ENCODE assay signal across 24 cellular contexts in the genomic region with DNA sequence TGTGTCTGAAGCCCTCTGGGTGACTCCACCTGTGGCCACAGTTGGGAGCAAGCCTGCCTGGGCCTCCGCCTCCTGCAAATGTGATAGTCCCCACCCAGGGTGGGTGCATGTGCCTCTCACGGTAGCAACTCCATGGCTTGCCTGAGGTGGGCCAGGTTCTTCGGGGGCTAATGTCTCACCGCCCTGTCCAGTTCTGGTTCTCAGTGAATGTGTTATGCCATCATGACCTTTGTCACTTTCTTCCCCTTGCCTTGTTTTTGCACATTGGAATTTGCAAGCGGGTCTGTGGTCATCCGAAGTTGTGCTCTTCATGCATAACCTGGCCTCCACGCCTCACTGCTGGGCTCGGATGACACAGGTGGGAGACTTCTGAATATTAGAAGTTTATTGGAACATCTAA. TPM values are rescaled to one million over a fixed set of nuclear protein-coding genes. Genes with fewer than 3 reads are reported as not detected.
"Had no signal": no experiment of that assay in that cellular context is flagged by ENCODE, and none has a peak within 500 bp of the region (broad histone marks: within the 10 kb centered on the region; RNA-seq: fewer than 3 reads in every experiment).

No MANE protein-coding gene starts in this region.

- H3K9me3 Mint-ChIP-seq: activated CD8-positive, alpha-beta T cell treated with anti-CD3 and anti-CD28 coated beads for 36 hours; activated naive CD8-positive, alpha-beta T cell treated with anti-CD3 and anti-CD28 coated beads, Interleukin-2, amount 10 ng/mL, durations not matched to agents 7 days and 5 days had no signal

- ATAC-seq: activated CD4-positive, alpha-beta T cell treated with anti-CD3 and anti-CD28 coated beads for 36 hours; activated CD8-positive, alpha-beta T cell treated with anti-CD3 and anti-CD28 coated beads for 36 hours; Panc1; Right ventricle myocardium inferior had no signal

- H3K27ac Mint-ChIP-seq: activated CD4-positive, alpha-beta T cell treated with anti-CD3 and anti-CD28 coated beads for 36 hours; activated CD8-positive, alpha-beta T cell treated with anti-CD3 and anti-CD28 coated beads for 36 hours; activated naive CD8-positive, alpha-beta T cell treated with anti-CD3 and anti-CD28 coated beads, Interleukin-2, amount 10 ng/mL, durations not matched to agents 7 days and 5 days had no signal

- H3K4me1 Mint-ChIP-seq: activated naive CD8-positive, alpha-beta T cell treated with anti-CD3 and anti-CD28 coated beads, Interleukin-2, amount 10 ng/mL, durations not matched to agents 7 days and 5 days had no signal

- H3K27me3 ChIP-seq: adrenal gland had no signal

- H3K36me3 ChIP-seq: adrenal gland had no signal

- H3K36me3 Mint-ChIP-seq: activated naive CD8-positive, alpha-beta T cell treated with anti-CD3 and anti-CD28 coated beads, Interleukin-2, amount 10 ng/mL, durations not matched to agents 7 days and 5 days had no signal

- DNase-seq: activated CD4-positive, alpha-beta T cell treated with anti-CD3 and anti-CD28 coated beads for 36 hours; activated CD4-positive, alpha-beta T cell treated with anti-CD3 and anti-CD28 coated beads, Interleukin-2, amount 50 U/mL, for 1 hour; activated CD8-positive, alpha-beta memory T cell treated with anti-CD3 and anti-CD28 coated beads, Interleukin-2, amount 50 U/mL, for 4 hours; activated CD8-positive, alpha-beta T cell treated with anti-CD3 and anti-CD28 coated beads for 36 hours; activated naive CD4-positive, alpha-beta T cell treated with anti-CD3 and anti-CD28 coated beads, Interleukin-2, amount 50 U/mL, for 16 hours; activated naive CD8-positive, alpha-beta T cell treated with anti-CD3 and anti-CD28 coated beads, Interleukin-2, amount 10 ng/mL, durations not matched to agents 7 days and 5 days; adrenal gland; anterior cingulate cortex; central memory CD4-positive, alpha-beta T cell; NCI-H1092; NCI-H1417; NCI-H1930; NCI-H2171 treated with DMSO at 0.1 percent for 48 hours; NCI-H226; NCI-H526; NCI-H82; RPMI8226; T-helper 1 cell had no signal

- H3K27ac ChIP-seq: KMS-11, SK-N-MC had no signal

- H3K4me1 ChIP-seq: adrenal gland had no signal

- H3K4me2 ChIP-seq: KMS-11 had no signal

- H3K9me3 ChIP-seq: adrenal gland had no signal

- H3K4me3 Mint-ChIP-seq: activated CD4-positive, alpha-beta T cell treated with anti-CD3 and anti-CD28 coated beads for 36 hours; activated CD8-positive, alpha-beta T cell treated with anti-CD3 and anti-CD28 coated beads for 36 hours; activated naive CD8-positive, alpha-beta T cell treated with anti-CD3 and anti-CD28 coated beads, Interleukin-2, amount 10 ng/mL, durations not matched to agents 7 days and 5 days had no signal

- H3K4me3 ChIP-seq: adrenal gland, SK-N-MC had no signal

- H3K9ac ChIP-seq: KMS-11 had no signal

RNA-seq across cellular contexts. Expression of a gene that starts 39.7 kb away (rescaled TPM):
- total RNA-seq: activated CD4-positive, alpha-beta T cell treated with anti-CD3 and anti-CD28 coated beads for 36 hours; activated CD8-positive, alpha-beta T cell treated with anti-CD3 and anti-CD28 coated beads for 36 hours; activated naive CD8-positive, alpha-beta T cell treated with anti-CD3 and anti-CD28 coated beads, Interleukin-2, amount 10 ng/mL, durations not matched to agents 7 days and 5 days; OCI-LY7; T-helper 2 cell treated with Interferon-gamma antibody and Interleukin-4, amounts not matched to agents 100 ng/mL and 5 ng/mL, for 36 hours had no signal
